Comparison of ENCODE assay signal across 10 cellular contexts in genomic region chr17:83203472-83204221, GRCh38.
DNase-seq lines count a peak whose midpoint lies in the region; ATAC-seq lines count a peak whose summit lies in the region.
"Had no signal": no experiment of that assay in that cellular context is flagged by ENCODE, and none has a peak within 500 bp of the region (broad histone marks: within the 10 kb centered on the region; RNA-seq: fewer than 3 reads in every experiment).

No MANE protein-coding gene starts in this region.

- peak overlapping the region in 1 of 4 donors; percentile 9 for H3K4me3 Mint-ChIP-seq in CD4-positive, CD25-positive, alpha-beta regulatory T cell

- H3K36me3 Mint-ChIP-seq in CD4-positive, CD25-positive, alpha-beta regulatory T cell, result no peaks in the 10 kb centered on the region

- H3K9me3 Mint-ChIP-seq in CD4-positive, CD25-positive, alpha-beta regulatory T cell, result no peaks in the 10 kb centered on the region

- DNase-seq in CD4-positive, CD25-positive, alpha-beta regulatory T cell, result no peak
- peak; percentile 8 for DNase-seq in activated CD8-positive, alpha-beta memory T cell treated with anti-CD3 and anti-CD28 coated beads, Interleukin-2, amount 50 U/mL, for 4 hours
- DNase-seq in left cardiac atrium (peak; percentile 34), NCI-H2081 (lab: John Stamatoyannopoulos, UW) (no peak), NCI-H446 treated with DMSO at 0.1 percent for 48 hours (lab: John Stamatoyannopoulos, UW) (no peak), H4 (ENCODE audit: low spot score) (no peak), CD1c-positive myeloid dendritic cell (ENCODE audit: extremely low spot score) (no peak)
- DNase-seq: activated gamma-delta T cell treated with Interleukin-2 at 50 U/mL for 16 hours, DMS 273 treated with DMSO at 0.1 percent for 48 hours had no signal

- H3K27me3 ChIP-seq in CD4-positive, CD25-positive, alpha-beta regulatory T cell (ENCODE audit: control insufficient read depth, insufficient read depth, low read length), result no peaks in the 10 kb centered on the region
- H3K27me3 ChIP-seq in rectal smooth muscle tissue (ENCODE audit: control insufficient read depth, insufficient read depth, low read length), result no peaks in the 10 kb centered on the region

- no peaks in the 10 kb centered on the region for H3K36me3 ChIP-seq in CD4-positive, CD25-positive, alpha-beta regulatory T cell (ENCODE audit: control insufficient read depth, insufficient read depth, low read length)
- H3K36me3 ChIP-seq in rectal smooth muscle tissue (ENCODE audit: control insufficient read depth, insufficient read depth, low read length), result no peaks in the 10 kb centered on the region

- H3K9ac ChIP-seq in rectal smooth muscle tissue (ENCODE audit: low read length), result no peak overlapping the region

- intact Hi-C loops in left cardiac atrium (cut with DNase I), result no loop called here

- no peaks in the 10 kb centered on the region for H3K27me3 Mint-ChIP-seq in CD4-positive, CD25-positive, alpha-beta regulatory T cell

- no peak for ATAC-seq in CD4-positive, CD25-positive, alpha-beta regulatory T cell (ENCODE audit: low read depth in 2 of 2)
- ATAC-seq in left cardiac atrium, result no peak

- H3K4me3 ChIP-seq in CD4-positive, CD25-positive, alpha-beta regulatory T cell (ENCODE audit: low read depth, low read length), result no peak overlapping the region
- no peak overlapping the region for H3K4me3 ChIP-seq in rectal smooth muscle tissue (ENCODE audit: low read length)

- no peak overlapping the region for H3K27ac ChIP-seq in CD4-positive, CD25-positive, alpha-beta regulatory T cell (ENCODE audit: insufficient read depth, low read length, poor library complexity, severe bottlenecking)
- H3K27ac ChIP-seq in rectal smooth muscle tissue (ENCODE audit: low read depth, low read length), result peak overlapping the region; percentile 4

- H3K4me1 Mint-ChIP-seq in CD4-positive, CD25-positive, alpha-beta regulatory T cell, result peaks cover 5 to 35% (median 15%) of the 10 kb centered on the region in 4 donors

- peak overlapping the region in 2 of 3 donors; percentile 24 to 66 for H3K27ac Mint-ChIP-seq in CD4-positive, CD25-positive, alpha-beta regulatory T cell

- no peaks in the 10 kb centered on the region for H3K9me3 ChIP-seq in CD4-positive, CD25-positive, alpha-beta regulatory T cell (ENCODE audit: control insufficient read depth in 2 of 2, low read length in 2 of 2)

- peaks cover 23% of the 10 kb centered on the region for H3K4me1 ChIP-seq in CD4-positive, CD25-positive, alpha-beta regulatory T cell (ENCODE audit: control insufficient read depth, insufficient read depth, low read length, poor library complexity, severe bottlenecking)
- no peaks in the 10 kb centered on the region for H3K4me1 ChIP-seq in rectal smooth muscle tissue (ENCODE audit: control insufficient read depth, insufficient read depth, low read length)

Comparison
In these comparisons a context has a peak if more than half of its experiments do, and no peak if none do; other contexts are left out.
1. DNase-seq: peak in activated CD8-positive, alpha-beta memory T cell treated with anti-CD3 and anti-CD28 coated beads, Interleukin-2, amount 50 U/mL, for 4 hours (single experiment) and left cardiac atrium (single experiment); none in CD4-positive, CD25-positive, alpha-beta regulatory T cell (0 of 3), NCI-H2081 (0 of 2), NCI-H446 treated with DMSO at 0.1 percent for 48 hours (single experiment), H4 (single experiment) and CD1c-positive myeloid dendritic cell (single experiment).